ENCODE assay signal across 1 cellular context in genomic region chr18:27143580-27144287, GRCh38.
TF ChIP-seq lines count a peak whose summit lies in the region.

No MANE protein-coding gene starts in this region.

TF ChIP-seq in HepG2, 621 proteins besides CTCF, POLR2A, EP300 and RAD21 (continued from another document):
- TF ChIP-seq ARID5B (CRISPR knock-in tag; IDR thresholded peaks at IDR 0.05) (peak; percentile 55; the same call in 1 of the 2 replicates), NCOA2 (CRISPR knock-in tag; IDR thresholded peaks at IDR 0.05) (0 out of 2 replicates have a peak, but pooled peaks have one; percentile 30), HMG20A (CRISPR knock-in tag; IDR thresholded peaks at IDR 0.05; ENCODE audit: borderline replicate concordance) (peak; percentile 32; the same call in 1 of the 2 replicates), NONO (IDR thresholded peaks at IDR 0.05) (no peak), NONO (CRISPR knock-in tag; conservative IDR thresholded peaks at IDR 0.05) (no peak), REPIN1 (CRISPR knock-in tag; IDR thresholded peaks at IDR 0.05; ENCODE audit: borderline replicate concordance, low read depth) (no peak), KDM5A (IDR thresholded peaks at IDR 0.05; ENCODE audit: borderline replicate concordance, low read length) (peak; percentile 19; the same call in 1 of the 2 replicates), PATZ1 (CRISPR knock-in tag; IDR thresholded peaks at IDR 0.05) (peak; percentile 59), ZNF75D (CRISPR knock-in tag; IDR thresholded peaks at IDR 0.05; ENCODE audit: borderline replicate concordance) (no peak), PAXIP1 (CRISPR knock-in tag; conservative IDR thresholded peaks at IDR 0.05) (0 out of 2 replicates have a peak, but pooled peaks have one; percentile 14), SOX13 (IDR thresholded peaks at IDR 0.05) (no peak), SOX13 (CRISPR knock-in tag; conservative IDR thresholded peaks at IDR 0.05 in 1 of 2, IDR thresholded peaks at IDR 0.05 in 1 of 2) (peak in 1 of 2 experiments; percentile 33; a peak in 1 of 4 replicates), TGIF2 (CRISPR knock-in tag; IDR thresholded peaks at IDR 0.05) (0 out of 2 replicates have a peak, but pooled peaks have one; percentile 37), PITX1 (CRISPR knock-in tag; IDR thresholded peaks at IDR 0.05) (0 out of 2 replicates have a peak, but pooled peaks have one; percentile 17), TBX2 (CRISPR knock-in tag; IDR thresholded peaks at IDR 0.05; ENCODE audit: borderline replicate concordance) (peak; percentile 27; the same call in 1 of the 2 replicates), RARA (CRISPR knock-in tag; IDR thresholded peaks at IDR 0.05) (0 out of 2 replicates have a peak, but pooled peaks have one; percentile 20), SAP130 (CRISPR knock-in tag; IDR thresholded peaks at IDR 0.05; ENCODE audit: low read depth) (peak; percentile 35; the same call in 1 of the 2 replicates), TOPORS (CRISPR knock-in tag; IDR thresholded peaks at IDR 0.05) (no peak), UBTF (CRISPR knock-in tag; IDR thresholded peaks at IDR 0.05) (no peak), ZNF598 (CRISPR knock-in tag; IDR thresholded peaks at IDR 0.05; ENCODE audit: borderline replicate concordance) (no peak), POLR2AphosphoS5 (IDR thresholded peaks at IDR 0.05; ENCODE audit: low read depth, low read length) (no peak), ZNF264 (CRISPR knock-in tag; IDR thresholded peaks at IDR 0.05) (0 out of 2 replicates have a peak, but pooled peaks have one; percentile 60), MNT (IDR thresholded peaks at IDR 0.05) (0 out of 2 replicates have a peak, but pooled peaks have one; percentile 13)
